In genomic region chr5:130277522-130277921, GRCh38 we compare ENCODE assay signal across 26 cellular contexts.
"Had no signal": no experiment of that assay in that cellular context is flagged by ENCODE, and none has a peak within 500 bp of the region (broad histone marks: within the 10 kb centered on the region; RNA-seq: fewer than 3 reads in every experiment).

No MANE protein-coding gene starts in this region.

- H3K4me3 Mint-ChIP-seq: activated CD4-positive, alpha-beta memory T cell treated with anti-CD3 and anti-CD28 coated beads, Interleukin-2, amount 10 ng/mL, durations not matched to agents 7 days and 5 days; activated CD4-positive, alpha-beta T cell treated with anti-CD3 and anti-CD28 coated beads for 36 hours; activated CD4-positive, alpha-beta T cell treated with anti-CD3 and anti-CD28 coated beads, Interleukin-2, amount 10 ng/mL, durations not matched to agents 7 days and 5 days; activated naive CD4-positive, alpha-beta T cell treated with anti-CD3 and anti-CD28 coated beads, Interleukin-2, amount 10 ng/mL, durations not matched to agents 7 days and 5 days; activated naive CD8-positive, alpha-beta T cell treated with anti-CD3 and anti-CD28 coated beads, Interleukin-2, amount 10 ng/mL, durations not matched to agents 7 days and 5 days; activated T-cell treated with anti-CD3 and anti-CD28 coated beads, Interleukin-2, amount 50 U/mL, for 24 hours; activated T-cell treated with anti-CD3 and anti-CD28 coated beads, Interleukin-2, amount 50 U/mL, for 72 hours; brain had no signal

- H3K27ac ChIP-seq: ascending aorta, breast epithelium, cardiac muscle cell, colonic mucosa had no signal

- H3K27me3 ChIP-seq: ascending aorta, breast epithelium, cardiac muscle cell, colonic mucosa had no signal

- H3K4me1 Mint-ChIP-seq: activated CD4-positive, alpha-beta memory T cell treated with anti-CD3 and anti-CD28 coated beads, Interleukin-2, amount 10 ng/mL, durations not matched to agents 7 days and 5 days; activated CD4-positive, alpha-beta T cell treated with anti-CD3 and anti-CD28 coated beads for 36 hours; activated CD4-positive, alpha-beta T cell treated with anti-CD3 and anti-CD28 coated beads, Interleukin-2, amount 10 ng/mL, durations not matched to agents 7 days and 5 days; activated naive CD4-positive, alpha-beta T cell treated with anti-CD3 and anti-CD28 coated beads, Interleukin-2, amount 10 ng/mL, durations not matched to agents 7 days and 5 days; activated naive CD8-positive, alpha-beta T cell treated with anti-CD3 and anti-CD28 coated beads, Interleukin-2, amount 10 ng/mL, durations not matched to agents 7 days and 5 days; brain had no signal

- H3K4me3 ChIP-seq: ascending aorta, breast epithelium, cardiac muscle cell, colonic mucosa had no signal

- H3K4me1 ChIP-seq: breast epithelium, colonic mucosa had no signal

- H3K27ac Mint-ChIP-seq: activated CD4-positive, alpha-beta memory T cell treated with anti-CD3 and anti-CD28 coated beads, Interleukin-2, amount 10 ng/mL, durations not matched to agents 7 days and 5 days; activated CD4-positive, alpha-beta T cell treated with anti-CD3 and anti-CD28 coated beads for 36 hours; activated CD4-positive, alpha-beta T cell treated with anti-CD3 and anti-CD28 coated beads, Interleukin-2, amount 10 ng/mL, durations not matched to agents 7 days and 5 days; activated naive CD4-positive, alpha-beta T cell treated with anti-CD3 and anti-CD28 coated beads, Interleukin-2, amount 10 ng/mL, durations not matched to agents 7 days and 5 days; activated naive CD4-positive, alpha-beta T cell treated with anti-CD3 and anti-CD28 coated beads, Interleukin-2, amount 50 U/mL, for 72 hours; activated naive CD8-positive, alpha-beta T cell treated with anti-CD3 and anti-CD28 coated beads, Interleukin-2, amount 10 ng/mL, durations not matched to agents 7 days and 5 days; activated T-cell treated with anti-CD3 and anti-CD28 coated beads, Interleukin-2, amount 50 U/mL, for 24 hours; activated T-cell treated with anti-CD3 and anti-CD28 coated beads, Interleukin-2, amount 50 U/mL, for 72 hours; brain had no signal

- H3K36me3 Mint-ChIP-seq: activated naive CD4-positive, alpha-beta T cell treated with anti-CD3 and anti-CD28 coated beads, Interleukin-2, amount 10 ng/mL, durations not matched to agents 7 days and 5 days; activated naive CD4-positive, alpha-beta T cell treated with anti-CD3 and anti-CD28 coated beads, Interleukin-2, amount 50 U/mL, for 72 hours; activated naive CD8-positive, alpha-beta T cell treated with anti-CD3 and anti-CD28 coated beads, Interleukin-2, amount 10 ng/mL, durations not matched to agents 7 days and 5 days; brain had no signal

- H3K9me3 ChIP-seq: ascending aorta, breast epithelium, colonic mucosa had no signal

- ATAC-seq: activated CD4-positive, alpha-beta T cell treated with anti-CD3 and anti-CD28 coated beads for 36 hours; activated naive CD4-positive, alpha-beta T cell treated with anti-CD3 and anti-CD28 coated beads, Interleukin-2, amount 50 U/mL, for 72 hours; activated T-cell treated with anti-CD3 and anti-CD28 coated beads, Interleukin-2, amount 50 U/mL, for 72 hours; esophagus mucosa had no signal

- H3K9me3 Mint-ChIP-seq: activated CD4-positive, alpha-beta memory T cell treated with anti-CD3 and anti-CD28 coated beads, Interleukin-2, amount 10 ng/mL, durations not matched to agents 7 days and 5 days; activated CD4-positive, alpha-beta T cell treated with anti-CD3 and anti-CD28 coated beads, Interleukin-2, amount 10 ng/mL, durations not matched to agents 7 days and 5 days; activated naive CD4-positive, alpha-beta T cell treated with anti-CD3 and anti-CD28 coated beads, Interleukin-2, amount 10 ng/mL, durations not matched to agents 7 days and 5 days; activated naive CD4-positive, alpha-beta T cell treated with anti-CD3 and anti-CD28 coated beads, Interleukin-2, amount 50 U/mL, for 72 hours; activated naive CD8-positive, alpha-beta T cell treated with anti-CD3 and anti-CD28 coated beads, Interleukin-2, amount 10 ng/mL, durations not matched to agents 7 days and 5 days; activated T-cell treated with anti-CD3 and anti-CD28 coated beads, Interleukin-2, amount 50 U/mL, for 24 hours; activated T-cell treated with anti-CD3 and anti-CD28 coated beads, Interleukin-2, amount 50 U/mL, for 72 hours; brain had no signal

- DNase-seq: activated CD4-positive, alpha-beta memory T cell treated with anti-CD3 and anti-CD28 coated beads, Interleukin-2, amount 10 ng/mL, durations not matched to agents 7 days and 5 days; activated CD4-positive, alpha-beta T cell treated with anti-CD3 and anti-CD28 coated beads for 36 hours; activated CD4-positive, alpha-beta T cell treated with anti-CD3 and anti-CD28 coated beads, Interleukin-2, amount 10 ng/mL, durations not matched to agents 7 days and 5 days; activated CD4-positive, alpha-beta T cell treated with anti-CD3 and anti-CD28 coated beads, Interleukin-2, amount 50 U/mL, for 4 hours; activated CD4-positive, CD25-positive, alpha-beta regulatory T cell; activated CD4-positive, CD25-positive, alpha-beta regulatory T cell treated with anti-CD3 and anti-CD28 coated beads, Interleukin-2, amount 50 U/mL, for 72 hours; activated CD8-positive, alpha-beta memory T cell treated with anti-CD3 and anti-CD28 coated beads, Interleukin-2, amount 50 U/mL, for 48 hours; activated gamma-delta T cell; activated naive CD4-positive, alpha-beta T cell; activated naive CD4-positive, alpha-beta T cell treated with anti-CD3 and anti-CD28 coated beads, Interleukin-2, amount 10 ng/mL, durations not matched to agents 7 days and 5 days; activated naive CD8-positive, alpha-beta T cell treated with anti-CD3 and anti-CD28 coated beads, Interleukin-2, amount 10 ng/mL, durations not matched to agents 7 days and 5 days; activated T-cell treated with anti-CD3 and anti-CD28 coated beads for 4 hours; activated T-cell treated with anti-CD3 and anti-CD28 coated beads, Interleukin-2, amount 50 U/mL, for 24 hours; activated T-cell treated with anti-CD3 and anti-CD28 coated beads, Interleukin-2, amount 50 U/mL, for 72 hours; central memory CD4-positive, alpha-beta T cell; cerebellar nuclear complex; colonic mucosa; effector CD8-positive, alpha-beta T cell; foreskin fibroblast; T-helper 2 cell had no signal

- H3K27me3 Mint-ChIP-seq: activated CD4-positive, alpha-beta memory T cell treated with anti-CD3 and anti-CD28 coated beads, Interleukin-2, amount 10 ng/mL, durations not matched to agents 7 days and 5 days; activated CD4-positive, alpha-beta T cell treated with anti-CD3 and anti-CD28 coated beads for 36 hours; activated CD4-positive, alpha-beta T cell treated with anti-CD3 and anti-CD28 coated beads, Interleukin-2, amount 10 ng/mL, durations not matched to agents 7 days and 5 days; activated naive CD4-positive, alpha-beta T cell treated with anti-CD3 and anti-CD28 coated beads, Interleukin-2, amount 10 ng/mL, durations not matched to agents 7 days and 5 days; activated naive CD8-positive, alpha-beta T cell treated with anti-CD3 and anti-CD28 coated beads, Interleukin-2, amount 10 ng/mL, durations not matched to agents 7 days and 5 days; brain had no signal

- H3K36me3 ChIP-seq: ascending aorta, breast epithelium, cardiac muscle cell, colonic mucosa had no signal
